1 cellular context compared by ENCODE assay signal in genomic region chr14:21038416-21039058, GRCh38.
TF ChIP-seq lines count a peak whose summit lies in the region.

No MANE protein-coding gene starts in this region.

TF ChIP-seq in K562, 482 proteins besides CTCF, POLR2A, EP300 and RAD21:
- no peak for TF ChIP-seq HOMEZ (CRISPR knock-in tag; IDR thresholded peaks at IDR 0.05)
TF ChIP-seq in K562: peak in this region for 0.
